14 cellular contexts compared by ENCODE assay signal in genomic region chr7:129784437-129784782, GRCh38.
"Had no signal": no experiment of that assay in that cellular context is flagged by ENCODE, and none has a peak within 500 bp of the region (broad histone marks: within the 10 kb centered on the region; RNA-seq: fewer than 3 reads in every experiment).

No MANE protein-coding gene starts in this region.

- H3K9me3 ChIP-seq: adrenal gland, body of pancreas, mucosa of descending colon, psoas muscle, tibial nerve, vagina had no signal

- H3K4me3 ChIP-seq: body of pancreas, mucosa of descending colon, tibial nerve, vagina had no signal

- DNase-seq: activated CD4-positive, alpha-beta T cell treated with anti-CD3 and anti-CD28 coated beads for 1 hour; activated naive CD4-positive, alpha-beta T cell treated with anti-CD3 and anti-CD28 coated beads, Interleukin-2, amount 50 U/mL, for 16 hours; dorsolateral prefrontal cortex; left cardiac atrium; natural killer cell; occipital lobe; psoas muscle; T-helper 2 cell had no signal

- H3K9me3 Mint-ChIP-seq: natural killer cell had no signal

- H3K36me3 ChIP-seq: adrenal gland, esophagus muscularis mucosa, tibial nerve, vagina had no signal

- H3K27ac Mint-ChIP-seq: natural killer cell had no signal

- H3K36me3 Mint-ChIP-seq: natural killer cell had no signal

- H3K27ac ChIP-seq: adrenal gland, body of pancreas, dorsolateral prefrontal cortex, esophagus muscularis mucosa, psoas muscle, tibial nerve, vagina had no signal

- ATAC-seq: body of pancreas, left cardiac atrium, mucosa of descending colon, natural killer cell, psoas muscle had no signal

- H3K4me3 Mint-ChIP-seq: natural killer cell had no signal
